Comparison of ENCODE assay signal across 38 cellular contexts in genomic region chr9:86361176-86361575, GRCh38.
"Had no signal": no experiment of that assay in that cellular context is flagged by ENCODE, and none has a peak within 500 bp of the region (broad histone marks: within the 10 kb centered on the region; RNA-seq: fewer than 3 reads in every experiment).

No MANE protein-coding gene starts in this region.

- H3K27me3 Mint-ChIP-seq: activated CD4-positive, alpha-beta T cell treated with anti-CD3 and anti-CD28 coated beads for 36 hours; activated naive CD4-positive, alpha-beta T cell treated with anti-CD3 and anti-CD28 coated beads, Interleukin-2, amount 50 U/mL, for 24 hours; activated naive CD8-positive, alpha-beta T cell treated with anti-CD3 and anti-CD28 coated beads, Interleukin-2, amount 50 U/mL, for 24 hours had no signal

- H3K36me3 Mint-ChIP-seq: activated CD8-positive, alpha-beta memory T cell treated with anti-CD3 and anti-CD28 coated beads, Interleukin-2, amount 10 ng/mL, durations not matched to agents 7 days and 5 days; activated naive CD4-positive, alpha-beta T cell treated with anti-CD3 and anti-CD28 coated beads, Interleukin-2, amount 10 ng/mL, durations not matched to agents 7 days and 5 days; activated naive CD4-positive, alpha-beta T cell treated with anti-CD3 and anti-CD28 coated beads, Interleukin-2, amount 50 U/mL, for 24 hours; brain had no signal

- H3K4me3 Mint-ChIP-seq: activated CD4-positive, alpha-beta memory T cell treated with anti-CD3 and anti-CD28 coated beads, Interleukin-2, amount 10 ng/mL, durations not matched to agents 7 days and 5 days; activated CD4-positive, alpha-beta T cell treated with anti-CD3 and anti-CD28 coated beads for 36 hours; activated CD4-positive, alpha-beta T cell treated with anti-CD3 and anti-CD28 coated beads, Interleukin-2, amount 10 ng/mL, durations not matched to agents 7 days and 5 days; activated CD8-positive, alpha-beta memory T cell treated with anti-CD3 and anti-CD28 coated beads, Interleukin-2, amount 10 ng/mL, durations not matched to agents 7 days and 5 days; activated CD8-positive, alpha-beta T cell treated with anti-CD3 and anti-CD28 coated beads, Interleukin-2, amount 10 ng/mL, durations not matched to agents 7 days and 5 days; activated naive CD4-positive, alpha-beta T cell treated with anti-CD3 and anti-CD28 coated beads, Interleukin-2, amount 10 ng/mL, durations not matched to agents 7 days and 5 days; activated naive CD4-positive, alpha-beta T cell treated with anti-CD3 and anti-CD28 coated beads, Interleukin-2, amount 50 U/mL, for 24 hours; activated naive CD8-positive, alpha-beta T cell; activated naive CD8-positive, alpha-beta T cell treated with anti-CD3 and anti-CD28 coated beads, Interleukin-2, amount 10 ng/mL, durations not matched to agents 7 days and 5 days; activated naive CD8-positive, alpha-beta T cell treated with anti-CD3 and anti-CD28 coated beads, Interleukin-2, amount 50 U/mL, for 24 hours; activated T-cell treated with anti-CD3 and anti-CD28 coated beads, Interleukin-2, amount 50 U/mL, for 24 hours; brain; central memory CD8-positive, alpha-beta T cell; T-helper 1 cell treated with Interleukin-12 subunit alpha and Interleukin-12 subunit beta and Interleukin-4 antibody, amounts not matched to agents 30 μg/mL and 1 μg/mL, for 36 hours; T-helper 2 cell treated with Interferon-gamma antibody and Interleukin-4, amounts not matched to agents 5 μg/mL and 100 μg/mL, for 36 hours; WTC11 had no signal

- H3K4me3 ChIP-seq: ascending aorta, cardiac muscle cell had no signal

- ATAC-seq: activated CD4-positive, alpha-beta T cell treated with anti-CD3 and anti-CD28 coated beads for 36 hours; activated CD4-positive, CD25-positive, alpha-beta regulatory T cell treated with anti-CD3 and anti-CD28 coated beads, Interleukin-2, amount 50 U/mL, for 24 hours; activated CD8-positive, alpha-beta memory T cell treated with anti-CD3 and anti-CD28 coated beads, Interleukin-2, amount 10 ng/mL, durations not matched to agents 7 days and 5 days; activated CD8-positive, alpha-beta T cell treated with anti-CD3 and anti-CD28 coated beads, Interleukin-2, amount 10 ng/mL, durations not matched to agents 7 days and 5 days; activated naive CD8-positive, alpha-beta T cell treated with anti-CD3 and anti-CD28 coated beads, Interleukin-2, amount 50 U/mL, for 24 hours; WTC11 had no signal

- H3K4me1 ChIP-seq: ascending aorta had no signal

- H3K27me3 ChIP-seq: ascending aorta, cardiac muscle cell had no signal

- H3K27ac ChIP-seq: ascending aorta, cardiac muscle cell, WERI-Rb-1 had no signal

- H3K4me1 Mint-ChIP-seq: activated CD4-positive, alpha-beta T cell treated with anti-CD3 and anti-CD28 coated beads for 36 hours; activated naive CD4-positive, alpha-beta T cell treated with anti-CD3 and anti-CD28 coated beads, Interleukin-2, amount 50 U/mL, for 24 hours; activated naive CD8-positive, alpha-beta T cell treated with anti-CD3 and anti-CD28 coated beads, Interleukin-2, amount 10 ng/mL, durations not matched to agents 7 days and 5 days; brain; central memory CD8-positive, alpha-beta T cell had no signal

- DNase-seq: activated CD4-positive, alpha-beta memory T cell treated with anti-CD3 and anti-CD28 coated beads, Interleukin-2, amount 10 ng/mL, durations not matched to agents 7 days and 5 days; activated CD4-positive, alpha-beta T cell treated with anti-CD3 and anti-CD28 coated beads for 1 hour; activated CD4-positive, alpha-beta T cell treated with anti-CD3 and anti-CD28 coated beads for 36 hours; activated CD4-positive, alpha-beta T cell treated with anti-CD3 and anti-CD28 coated beads for 48 hours; activated CD4-positive, alpha-beta T cell treated with anti-CD3 and anti-CD28 coated beads, Interleukin-2, amount 10 ng/mL, durations not matched to agents 7 days and 5 days; activated CD4-positive, alpha-beta T cell treated with anti-CD3 and anti-CD28 coated beads, Interleukin-2, amount 50 U/mL, for 48 hours; activated CD4-positive, CD25-positive, alpha-beta regulatory T cell; activated CD8-positive, alpha-beta memory T cell treated with anti-CD3 and anti-CD28 coated beads for 24 hours; activated CD8-positive, alpha-beta memory T cell treated with anti-CD3 and anti-CD28 coated beads, Interleukin-2, amount 10 ng/mL, durations not matched to agents 7 days and 5 days; activated CD8-positive, alpha-beta memory T cell treated with anti-CD3 and anti-CD28 coated beads, Interleukin-2, amount 50 U/mL, for 48 hours; activated CD8-positive, alpha-beta T cell treated with anti-CD3 and anti-CD28 coated beads, Interleukin-2, amount 10 ng/mL, durations not matched to agents 7 days and 5 days; activated effector memory CD4-positive, alpha-beta T cell treated with Interleukin-2 at 50 U/mL for 16 hours; activated gamma-delta T cell; activated naive CD4-positive, alpha-beta T cell treated with anti-CD3 and anti-CD28 coated beads, Interleukin-2, amount 10 ng/mL, durations not matched to agents 7 days and 5 days; activated naive CD4-positive, alpha-beta T cell treated with Interleukin-2 at 50 U/mL for 16 hours; activated naive CD8-positive, alpha-beta T cell treated with anti-CD3 and anti-CD28 coated beads, Interleukin-2, amount 10 ng/mL, durations not matched to agents 7 days and 5 days; activated naive CD8-positive, alpha-beta T cell treated with anti-CD3 and anti-CD28 coated beads, Interleukin-2, amount 50 U/mL, for 24 hours; activated T-cell treated with anti-CD3 and anti-CD28 coated beads, Interleukin-2, amount 50 U/mL, for 24 hours; activated T-cell treated with anti-CD3 and anti-CD28 coated beads, Interleukin-2, amount 50 U/mL, for 48 hours; amygdala; anterior cingulate cortex; caudate nucleus; cerebellar nuclear complex; T-helper 1 cell; T-helper 2 cell; T-helper 9 cell; WERI-Rb-1 had no signal

- H3K36me3 ChIP-seq: ascending aorta, cardiac muscle cell, WERI-Rb-1 had no signal

- H3K9me3 Mint-ChIP-seq: activated naive CD4-positive, alpha-beta T cell treated with anti-CD3 and anti-CD28 coated beads, Interleukin-2, amount 50 U/mL, for 24 hours; central memory CD8-positive, alpha-beta T cell had no signal

- H3K27ac Mint-ChIP-seq: activated CD4-positive, alpha-beta memory T cell treated with anti-CD3 and anti-CD28 coated beads, Interleukin-2, amount 10 ng/mL, durations not matched to agents 7 days and 5 days; activated CD4-positive, alpha-beta T cell treated with anti-CD3 and anti-CD28 coated beads for 36 hours; activated CD4-positive, alpha-beta T cell treated with anti-CD3 and anti-CD28 coated beads, Interleukin-2, amount 10 ng/mL, durations not matched to agents 7 days and 5 days; activated CD8-positive, alpha-beta memory T cell treated with anti-CD3 and anti-CD28 coated beads, Interleukin-2, amount 10 ng/mL, durations not matched to agents 7 days and 5 days; activated CD8-positive, alpha-beta T cell treated with anti-CD3 and anti-CD28 coated beads, Interleukin-2, amount 10 ng/mL, durations not matched to agents 7 days and 5 days; activated naive CD4-positive, alpha-beta T cell treated with anti-CD3 and anti-CD28 coated beads, Interleukin-2, amount 10 ng/mL, durations not matched to agents 7 days and 5 days; activated naive CD4-positive, alpha-beta T cell treated with anti-CD3 and anti-CD28 coated beads, Interleukin-2, amount 50 U/mL, for 24 hours; activated naive CD8-positive, alpha-beta T cell; activated naive CD8-positive, alpha-beta T cell treated with anti-CD3 and anti-CD28 coated beads, Interleukin-2, amount 10 ng/mL, durations not matched to agents 7 days and 5 days; activated naive CD8-positive, alpha-beta T cell treated with anti-CD3 and anti-CD28 coated beads, Interleukin-2, amount 50 U/mL, for 24 hours; activated T-cell treated with anti-CD3 and anti-CD28 coated beads, Interleukin-2, amount 50 U/mL, for 24 hours; activated T-helper 2 cell treated with anti-CD3 and anti-CD28 coated beads, Interferon-gamma antibody, Interleukin-2, Interleukin-4, amounts not matched to agents 10 μg/mL and 5 μg/mL and 100 μg/mL, durations not matched to agents 14 hours and 24 hours and 36 hours; brain; T-helper 1 cell treated with Interleukin-12 subunit alpha and Interleukin-12 subunit beta and Interleukin-4 antibody, amounts not matched to agents 30 μg/mL and 1 μg/mL, for 36 hours; T-helper 2 cell treated with Interferon-gamma antibody and Interleukin-4, amounts not matched to agents 5 μg/mL and 100 μg/mL, for 36 hours; WTC11 had no signal

- H3K9me3 ChIP-seq: ascending aorta had no signal
